In the genomic region with DNA sequence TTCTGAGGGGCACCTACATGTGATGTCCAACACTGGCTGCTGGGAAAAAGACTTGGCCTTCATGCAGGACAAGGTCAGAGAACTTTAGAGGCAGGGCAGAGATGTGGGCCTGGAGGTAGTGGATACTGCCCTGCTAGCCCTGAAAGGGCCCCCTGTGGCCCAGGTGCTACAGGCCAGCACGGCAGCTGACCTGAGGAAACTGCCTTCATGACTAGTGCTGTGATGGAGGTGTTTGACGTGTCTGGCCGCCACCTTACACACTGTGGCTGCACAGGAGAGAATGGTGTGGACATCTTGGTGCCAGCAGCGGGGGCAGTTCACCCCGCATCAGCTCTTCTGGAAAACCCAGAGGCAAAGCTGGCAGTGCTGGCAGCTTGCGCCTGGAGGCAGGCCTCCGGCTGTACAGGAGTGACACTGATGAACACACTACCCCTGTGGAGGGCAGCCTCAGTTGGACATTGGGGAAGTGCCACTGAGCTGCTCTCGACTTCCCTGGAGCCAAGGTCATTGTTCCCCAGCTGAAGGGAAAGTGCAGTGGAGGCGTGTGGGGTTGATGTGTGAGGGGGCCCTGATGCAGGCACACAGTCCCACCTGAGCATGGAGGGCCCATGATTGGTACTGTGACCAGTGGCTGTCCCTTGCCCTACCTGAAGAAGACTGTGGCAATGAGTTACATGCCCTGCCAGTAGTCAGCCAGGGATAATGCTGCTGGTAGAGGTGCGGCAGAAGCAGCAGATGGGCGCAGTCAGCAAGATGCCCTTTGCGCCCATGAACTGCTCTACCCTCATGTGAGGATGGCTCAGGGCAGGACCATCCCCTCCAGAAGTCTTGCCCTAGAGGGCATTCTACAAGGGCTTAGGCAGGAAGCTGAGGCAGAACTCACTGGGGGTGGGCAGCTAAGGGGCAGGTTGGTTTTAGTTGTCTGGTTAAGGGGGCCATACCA, we compare ENCODE assay signal across 14 cellular contexts.
"Had no signal": no experiment of that assay in that cellular context is flagged by ENCODE, and none has a peak within 500 bp of the region (broad histone marks: within the 10 kb centered on the region; RNA-seq: fewer than 3 reads in every experiment).

No MANE protein-coding gene starts in this region.

- H3K9me3 ChIP-seq: adrenal gland, ovary had no signal

- FAIRE-seq: endometrium had no signal

- H3K27ac ChIP-seq: adrenal gland, ovary, VCaP had no signal

- H3K27ac Mint-ChIP-seq: activated CD8-positive, alpha-beta T cell treated with anti-CD3 and anti-CD28 coated beads, Interleukin-2, amount 10 ng/mL, durations not matched to agents 7 days and 5 days; activated naive CD4-positive, alpha-beta T cell treated with anti-CD3 and anti-CD28 coated beads for 36 hours; activated T-helper 1 cell treated with anti-CD3 and anti-CD28 coated beads, Interleukin-12 subunit alpha, Interleukin-12 subunit beta, Interleukin-2, Interleukin-4 antibody, amounts not matched to agents 30 ng/mL and 10 ng/mL and 1 ng/mL, durations not matched to agents 14 hours and 24 hours and 36 hours; memory B cell; T-cell had no signal

- H3K36me3 ChIP-seq: adrenal gland, ovary had no signal

- H3K9me3 Mint-ChIP-seq: memory B cell, T-cell had no signal

- H3K4me3 Mint-ChIP-seq: activated CD8-positive, alpha-beta T cell treated with anti-CD3 and anti-CD28 coated beads, Interleukin-2, amount 10 ng/mL, durations not matched to agents 7 days and 5 days; activated naive CD4-positive, alpha-beta T cell treated with anti-CD3 and anti-CD28 coated beads for 36 hours; activated T-helper 1 cell treated with anti-CD3 and anti-CD28 coated beads, Interleukin-12 subunit alpha, Interleukin-12 subunit beta, Interleukin-2, Interleukin-4 antibody, amounts not matched to agents 30 ng/mL and 10 ng/mL and 1 ng/mL, durations not matched to agents 14 hours and 24 hours and 36 hours; memory B cell; neural crest cell; T-cell had no signal

- DNase-seq: activated CD8-positive, alpha-beta T cell treated with anti-CD3 and anti-CD28 coated beads, Interleukin-2, amount 10 ng/mL, durations not matched to agents 7 days and 5 days; activated naive CD4-positive, alpha-beta T cell treated with anti-CD3 and anti-CD28 coated beads for 36 hours; adrenal gland; foreskin melanocyte; ovary; stimulated activated CD4-positive, alpha-beta T cell treated with anti-CD3 and anti-CD28 coated beads, Interleukin-15, amount 100 ng/mL, for 24 hours; stimulated activated CD4-positive, alpha-beta T cell treated with anti-CD3 and anti-CD28 coated beads, Interleukin-4, amount 100 ng/mL, for 24 hours; T-cell; T1000 had no signal

- ATAC-seq: activated CD8-positive, alpha-beta T cell treated with anti-CD3 and anti-CD28 coated beads, Interleukin-2, amount 10 ng/mL, durations not matched to agents 7 days and 5 days; T-cell had no signal

- H3K27me3 Mint-ChIP-seq: memory B cell, T-cell had no signal

- H3K27me3 ChIP-seq: adrenal gland, ovary had no signal

- H3K4me3 ChIP-seq: adrenal gland, ovary had no signal

- H3K4me1 ChIP-seq: adrenal gland had no signal
